Comparison of ENCODE assay signal across 8 cellular contexts in the genomic region with DNA sequence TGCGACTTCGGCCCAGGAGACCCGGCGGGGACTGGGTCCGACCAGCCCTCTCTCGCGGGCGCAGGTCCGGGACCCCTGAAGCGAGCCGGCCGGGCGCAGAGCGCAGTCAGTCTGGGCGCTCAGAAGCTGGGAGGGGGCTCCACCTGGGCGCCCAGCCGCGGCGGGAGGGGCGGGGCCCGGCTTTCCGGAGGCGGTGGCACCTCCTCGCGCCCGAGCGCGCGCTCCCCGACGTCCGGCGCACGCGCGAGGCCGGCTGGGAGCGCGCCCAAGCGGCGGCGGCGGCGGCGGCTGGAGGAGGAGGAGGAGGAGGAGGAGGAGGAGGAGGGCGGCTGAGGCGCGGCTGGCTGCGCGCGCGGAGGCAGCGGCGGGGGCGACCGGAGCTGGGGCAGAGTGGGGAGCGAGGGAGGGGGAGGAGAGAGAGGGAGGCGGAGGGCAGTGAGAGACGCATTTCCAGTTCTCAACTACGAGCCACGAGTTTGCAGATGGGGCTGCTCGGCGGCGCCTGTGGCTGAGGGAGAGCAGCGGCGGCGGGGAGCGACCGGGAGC. TPM values are rescaled to one million over a fixed set of nuclear protein-coding genes. Genes with fewer than 3 reads are reported as not detected.
DNase-seq lines count a peak whose midpoint lies in the region; ATAC-seq and TF ChIP-seq lines count a peak whose summit lies in the region.

A gene with protein sequence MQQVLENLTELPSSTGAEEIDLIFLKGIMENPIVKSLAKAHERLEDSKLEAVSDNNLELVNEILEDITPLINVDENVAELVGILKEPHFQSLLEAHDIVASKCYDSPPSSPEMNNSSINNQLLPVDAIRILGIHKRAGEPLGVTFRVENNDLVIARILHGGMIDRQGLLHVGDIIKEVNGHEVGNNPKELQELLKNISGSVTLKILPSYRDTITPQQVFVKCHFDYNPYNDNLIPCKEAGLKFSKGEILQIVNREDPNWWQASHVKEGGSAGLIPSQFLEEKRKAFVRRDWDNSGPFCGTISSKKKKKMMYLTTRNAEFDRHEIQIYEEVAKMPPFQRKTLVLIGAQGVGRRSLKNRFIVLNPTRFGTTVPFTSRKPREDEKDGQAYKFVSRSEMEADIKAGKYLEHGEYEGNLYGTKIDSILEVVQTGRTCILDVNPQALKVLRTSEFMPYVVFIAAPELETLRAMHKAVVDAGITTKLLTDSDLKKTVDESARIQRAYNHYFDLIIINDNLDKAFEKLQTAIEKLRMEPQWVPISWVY (plus strand): TSS at position 445 of the 546 bp plus-strand sequence. CDS start 50,216 bp downstream, outside the sequence.

- TF ChIP-seq CTCF in HL-60 (IDR thresholded peaks at IDR 0.05; ENCODE audit: insufficient read depth, low read length) = no peak
- no peak for TF ChIP-seq CTCF in esophagus muscularis mucosa (IDR thresholded peaks at IDR 0.05)

- POLR2A ChIA-PET in CD8-positive, alpha-beta memory T cell (lab: Charles Lee) = interaction anchor here (1.0 kb wide), 2 partner anchors 8 to 552 kb away, joined by 4 to 5 read pairs; a partner anchor contains a TSS

- peaks cover 1 to 4% of the 10 kb centered on the region in 2 donors for H3K27me3 Mint-ChIP-seq in CD8-positive, alpha-beta memory T cell
- H3K27me3 Mint-ChIP-seq in activated T-cell treated with anti-CD3 and anti-CD28 coated beads, Interleukin-2, amount 50 U/mL, for 4 hours (ENCODE audit: low read depth) = peaks cover 2% of the 10 kb centered on the region

- H3K9me3 Mint-ChIP-seq in CD8-positive, alpha-beta memory T cell = no peaks in the 10 kb centered on the region
- H3K9me3 Mint-ChIP-seq in activated T-cell treated with anti-CD3 and anti-CD28 coated beads, Interleukin-2, amount 50 U/mL, for 4 hours = no peaks in the 10 kb centered on the region
- no peaks in the 10 kb centered on the region for H3K9me3 Mint-ChIP-seq in stimulated activated effector memory CD8-positive, alpha-beta T cell treated with anti-CD3 and anti-CD28 coated beads, Interleukin-12 subunit alpha, Interleukin-12 subunit beta, amount 100 ng/mL, for 72 hours

- no peaks in the 10 kb centered on the region for H3K9me3 ChIP-seq in CD8-positive, alpha-beta memory T cell (ENCODE audit: low read length)
- no peaks in the 10 kb centered on the region for H3K9me3 ChIP-seq in esophagus muscularis mucosa

- H3K4me3 Mint-ChIP-seq in CD8-positive, alpha-beta memory T cell = peak within 1 kb of the TSS; percentile 91 to 97 (median 95)
- peak within 1 kb of the TSS; percentile 95 for H3K4me3 Mint-ChIP-seq in activated T-cell treated with anti-CD3 and anti-CD28 coated beads, Interleukin-2, amount 50 U/mL, for 4 hours
- H3K4me3 Mint-ChIP-seq in stimulated activated effector memory CD8-positive, alpha-beta T cell treated with anti-CD3 and anti-CD28 coated beads, Interleukin-12 subunit alpha, Interleukin-12 subunit beta, amount 100 ng/mL, for 72 hours = peak within 1 kb of the TSS; percentile 89

- no peaks in the 10 kb centered on the region for H3K36me3 ChIP-seq in CD8-positive, alpha-beta memory T cell (ENCODE audit: insufficient read depth, low read length)
- H3K36me3 ChIP-seq in esophagus muscularis mucosa = no peaks in the 10 kb centered on the region

- no peak for TF ChIP-seq POLR2A in esophagus muscularis mucosa (IDR thresholded peaks at IDR 0.05; ENCODE audit: low read depth)

- TF ChIP-seq EP300 in esophagus muscularis mucosa (IDR thresholded peaks at IDR 0.05) = no peak

- peak within 1 kb of the TSS; percentile 72 to 98 (median 90) for H3K27ac Mint-ChIP-seq in CD8-positive, alpha-beta memory T cell
- H3K27ac Mint-ChIP-seq in stimulated activated effector memory CD8-positive, alpha-beta T cell treated with anti-CD3 and anti-CD28 coated beads, Interleukin-12 subunit alpha, Interleukin-12 subunit beta, amount 100 ng/mL, for 72 hours = peak within 1 kb of the TSS; percentile 76

- CTCF ChIA-PET in CD8-positive, alpha-beta memory T cell (lab: Charles Lee) = interaction anchor here (1.0 kb wide), 1 partner anchor 8 kb away, joined by 3 read pairs; no protein-coding TSS in a partner anchor

- H3K36me3 Mint-ChIP-seq in CD8-positive, alpha-beta memory T cell = peaks cover 0 to 7% (median 0%) of the 10 kb centered on the region in 3 donors
- H3K36me3 Mint-ChIP-seq in activated T-cell treated with anti-CD3 and anti-CD28 coated beads, Interleukin-2, amount 50 U/mL, for 4 hours (ENCODE audit: insufficient read depth) = no peaks in the 10 kb centered on the region
- no peaks in the 10 kb centered on the region for H3K36me3 Mint-ChIP-seq in stimulated activated effector memory CD8-positive, alpha-beta T cell treated with anti-CD3 and anti-CD28 coated beads, Interleukin-12 subunit alpha, Interleukin-12 subunit beta, amount 100 ng/mL, for 72 hours

- peak within 1 kb of the TSS; percentile 69 for H3K27ac ChIP-seq in CD8-positive, alpha-beta memory T cell (ENCODE audit: low read depth, low read length)
- H3K27ac ChIP-seq in HL-60 (replicated peaks) (peak within 1 kb of the TSS; percentile 64), esophagus muscularis mucosa (replicated peaks in 1 of 4) (peak within 1 kb of the TSS; percentile 77 to 90 (median 83))

- peak; percentile 76 to 90 (median 83) for DNase-seq in CD8-positive, alpha-beta memory T cell
- DNase-seq in HL-60 (ENCODE audit: low read depth in 1 of 2, low spot score in 1 of 2) (peak; percentile 36 to 63), OCI-M1 (lab: John Stamatoyannopoulos, UW) (peak; percentile 65), esophagus muscularis mucosa (ENCODE audit: extremely low spot score) (no peak), myocyte (ENCODE audit: low read depth) (peak; percentile 87)
- peak; percentile 82 for DNase-seq in activated T-cell treated with anti-CD3 and anti-CD28 coated beads, Interleukin-2, amount 50 U/mL, for 4 hours
- DNase-seq in stimulated activated effector memory CD8-positive, alpha-beta T cell treated with anti-CD3 and anti-CD28 coated beads, Interleukin-12 subunit alpha, Interleukin-12 subunit beta, amount 100 ng/mL, for 72 hours (ENCODE audit: low spot score in 2 of 2) = peak; percentile 74 to 86

- WGBS in esophagus muscularis mucosa = 0% methylated on average over 44 of the region's 69 CpGs

- peaks cover 30% of the 10 kb centered on the region for H3K4me1 ChIP-seq in CD8-positive, alpha-beta memory T cell (ENCODE audit: insufficient read depth, low read length)
- H3K4me1 ChIP-seq in esophagus muscularis mucosa = peaks cover 5 to 23% (median 14%) of the 10 kb centered on the region in 4 donors

- intact Hi-C loops in esophagus muscularis mucosa (cut with DNase I) = no loop called here

- H3K27me3 ChIP-seq in CD8-positive, alpha-beta memory T cell (ENCODE audit: insufficient read depth, low read length, poor library complexity, severe bottlenecking) = no peaks in the 10 kb centered on the region
- H3K27me3 ChIP-seq in HL-60 (ENCODE audit: insufficient read depth, poor library complexity, severe bottlenecking) (peaks cover 13% of the 10 kb centered on the region), esophagus muscularis mucosa (peaks cover 0 to 4% (median 0%) of the 10 kb centered on the region in 4 donors)

- peak within 1 kb of the TSS; percentile 83 for H3K4me3 ChIP-seq in CD8-positive, alpha-beta memory T cell (ENCODE audit: low read length)
- H3K4me3 ChIP-seq in HL-60 (replicated peaks; ENCODE audit: insufficient read depth, low read length) = peak within 1 kb of the TSS; percentile 63
- peak within 1 kb of the TSS; percentile 75 to 91 (median 78) for H3K4me3 ChIP-seq in esophagus muscularis mucosa

- ATAC-seq in GM19455 (IDR thresholded peaks at IDR 0.05; ENCODE audit: unreplicated experiment) = peak; percentile 56
- peak; percentile 60 to 65 for ATAC-seq in activated T-cell treated with anti-CD3 and anti-CD28 coated beads, Interleukin-2, amount 50 U/mL, for 4 hours
- peak; percentile 71 for ATAC-seq in stimulated activated effector memory CD8-positive, alpha-beta T cell treated with anti-CD3 and anti-CD28 coated beads, Interleukin-12 subunit alpha, Interleukin-12 subunit beta, amount 100 ng/mL, for 72 hours

- peaks cover 26 to 37% (median 36%) of the 10 kb centered on the region in 3 donors for H3K4me1 Mint-ChIP-seq in CD8-positive, alpha-beta memory T cell
- H3K4me1 Mint-ChIP-seq in activated T-cell treated with anti-CD3 and anti-CD28 coated beads, Interleukin-2, amount 50 U/mL, for 4 hours (ENCODE audit: low read depth) = peaks cover 35% of the 10 kb centered on the region
- peaks cover 29% of the 10 kb centered on the region for H3K4me1 Mint-ChIP-seq in stimulated activated effector memory CD8-positive, alpha-beta T cell treated with anti-CD3 and anti-CD28 coated beads, Interleukin-12 subunit alpha, Interleukin-12 subunit beta, amount 100 ng/mL, for 72 hours

RNA-seq across cellular contexts. Expression of the gene that starts here (rescaled TPM):
- total RNA-seq in CD8-positive, alpha-beta memory T cell = 10 to 100 TPM; 36.6 to 38.2 TPM
- 14.8 TPM for polyA plus RNA-seq in CD8-positive, alpha-beta memory T cell
- total RNA-seq in activated T-cell treated with anti-CD3 and anti-CD28 coated beads, Interleukin-2, amount 50 U/mL, for 4 hours = 10 to 100 TPM; 38.3 to 47.4 (median 46.4) TPM
- total RNA-seq in esophagus muscularis mucosa (10 to 100 TPM in 3 of 4 donors, 1 to 10 TPM in 1; 9.0 to 16.3 (median 12.4) TPM), myocyte (28.3 and 39.1 TPM in 2 replicates)
- 15.8 TPM for polyA plus RNA-seq in myocyte (2012)
